In the genomic region with DNA sequence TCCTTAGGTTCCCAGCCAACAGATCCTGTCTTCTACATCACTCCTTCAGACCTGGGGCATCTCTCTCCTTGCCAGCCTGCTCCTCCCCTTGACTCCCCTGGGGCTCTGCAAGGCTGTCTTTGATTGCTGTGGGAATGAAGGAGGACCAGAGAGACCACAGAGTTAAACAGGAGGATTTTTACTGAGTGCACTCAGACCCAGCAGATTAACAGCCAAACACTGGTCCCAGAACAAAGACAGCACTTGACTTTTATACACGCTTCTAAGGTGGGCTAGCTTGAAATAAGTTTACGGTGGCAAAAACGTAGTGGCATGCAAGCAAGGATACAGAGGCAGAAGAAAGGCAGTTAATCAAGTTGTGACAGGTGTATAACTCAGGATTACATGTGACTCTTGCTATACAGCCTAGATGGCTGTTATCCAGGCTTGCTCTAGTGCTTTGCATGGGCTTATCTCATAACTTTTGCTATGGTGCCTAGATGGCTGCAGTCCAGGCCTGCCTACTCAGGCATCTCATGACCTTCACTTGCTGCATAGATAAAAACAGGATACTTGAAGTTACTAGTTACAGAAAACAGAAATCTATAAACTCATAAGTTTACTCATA, we compare ENCODE assay signal across 32 cellular contexts. TPM values are rescaled to one million over a fixed set of nuclear protein-coding genes. Genes with fewer than 3 reads are reported as not detected.
"Had no signal": no experiment of that assay in that cellular context is flagged by ENCODE, and none has a peak within 500 bp of the region (broad histone marks: within the 10 kb centered on the region; RNA-seq: fewer than 3 reads in every experiment).

No MANE protein-coding gene starts in this region.

- H3K27me3 ChIP-seq: ascending aorta had no signal

- H3K4me1 ChIP-seq: ascending aorta had no signal

- H3K36me3 ChIP-seq: ascending aorta, WERI-Rb-1 had no signal

- H3K4me3 ChIP-seq: ascending aorta had no signal

- FAIRE-seq: TTC549 had no signal

- H3K27ac ChIP-seq: ascending aorta, WERI-Rb-1 had no signal

- DNase-seq: activated CD4-positive, alpha-beta memory T cell treated with anti-CD3 and anti-CD28 coated beads, Interleukin-2, amount 10 ng/mL, durations not matched to agents 7 days and 5 days; activated CD4-positive, alpha-beta T cell treated with anti-CD3 and anti-CD28 coated beads for 1 hour; activated CD4-positive, alpha-beta T cell treated with anti-CD3 and anti-CD28 coated beads for 36 hours; activated CD4-positive, alpha-beta T cell treated with anti-CD3 and anti-CD28 coated beads for 48 hours; activated CD4-positive, alpha-beta T cell treated with anti-CD3 and anti-CD28 coated beads, Interleukin-2, amount 10 ng/mL, durations not matched to agents 7 days and 5 days; activated CD4-positive, alpha-beta T cell treated with anti-CD3 and anti-CD28 coated beads, Interleukin-2, amount 50 U/mL, for 48 hours; activated CD4-positive, CD25-positive, alpha-beta regulatory T cell; activated CD8-positive, alpha-beta memory T cell treated with anti-CD3 and anti-CD28 coated beads for 24 hours; activated CD8-positive, alpha-beta memory T cell treated with anti-CD3 and anti-CD28 coated beads, Interleukin-2, amount 10 ng/mL, durations not matched to agents 7 days and 5 days; activated CD8-positive, alpha-beta memory T cell treated with anti-CD3 and anti-CD28 coated beads, Interleukin-2, amount 50 U/mL, for 48 hours; activated CD8-positive, alpha-beta T cell treated with anti-CD3 and anti-CD28 coated beads, Interleukin-2, amount 10 ng/mL, durations not matched to agents 7 days and 5 days; activated effector memory CD4-positive, alpha-beta T cell treated with Interleukin-2 at 50 U/mL for 16 hours; activated gamma-delta T cell; activated naive CD4-positive, alpha-beta T cell treated with anti-CD3 and anti-CD28 coated beads, Interleukin-2, amount 10 ng/mL, durations not matched to agents 7 days and 5 days; activated naive CD4-positive, alpha-beta T cell treated with Interleukin-2 at 50 U/mL for 16 hours; activated naive CD8-positive, alpha-beta T cell treated with anti-CD3 and anti-CD28 coated beads, Interleukin-2, amount 10 ng/mL, durations not matched to agents 7 days and 5 days; activated naive CD8-positive, alpha-beta T cell treated with anti-CD3 and anti-CD28 coated beads, Interleukin-2, amount 50 U/mL, for 24 hours; activated T-cell treated with anti-CD3 and anti-CD28 coated beads, Interleukin-2, amount 50 U/mL, for 24 hours; activated T-cell treated with anti-CD3 and anti-CD28 coated beads, Interleukin-2, amount 50 U/mL, for 48 hours; amygdala; anterior cingulate cortex; central memory CD4-positive, alpha-beta T cell; T-helper 1 cell; T-helper 2 cell; T-helper 9 cell; WERI-Rb-1 had no signal

- ATAC-seq: activated CD4-positive, alpha-beta T cell treated with anti-CD3 and anti-CD28 coated beads for 36 hours; activated CD4-positive, CD25-positive, alpha-beta regulatory T cell treated with anti-CD3 and anti-CD28 coated beads, Interleukin-2, amount 50 U/mL, for 24 hours; activated CD8-positive, alpha-beta memory T cell treated with anti-CD3 and anti-CD28 coated beads, Interleukin-2, amount 10 ng/mL, durations not matched to agents 7 days and 5 days; activated CD8-positive, alpha-beta T cell treated with anti-CD3 and anti-CD28 coated beads, Interleukin-2, amount 10 ng/mL, durations not matched to agents 7 days and 5 days; activated naive CD8-positive, alpha-beta T cell treated with anti-CD3 and anti-CD28 coated beads, Interleukin-2, amount 50 U/mL, for 24 hours; WTC11 had no signal

RNA-seq across cellular contexts. Expression of gene GLYATL1, which starts 22.0 kb away (rescaled TPM):
- total RNA-seq: activated CD4-positive, alpha-beta memory T cell treated with anti-CD3 and anti-CD28 coated beads, Interleukin-2, amount 10 ng/mL, durations not matched to agents 7 days and 5 days; activated CD4-positive, alpha-beta T cell treated with anti-CD3 and anti-CD28 coated beads, Interleukin-2, amount 10 ng/mL, durations not matched to agents 7 days and 5 days; activated CD8-positive, alpha-beta memory T cell treated with anti-CD3 and anti-CD28 coated beads, Interleukin-2, amount 10 ng/mL, durations not matched to agents 7 days and 5 days; activated CD8-positive, alpha-beta T cell treated with anti-CD3 and anti-CD28 coated beads, Interleukin-2, amount 10 ng/mL, durations not matched to agents 7 days and 5 days; activated naive CD8-positive, alpha-beta T cell treated with anti-CD3 and anti-CD28 coated beads, Interleukin-2, amount 10 ng/mL, durations not matched to agents 7 days and 5 days; activated T-helper 2 cell treated with anti-CD3 and anti-CD28 coated beads, Interferon-gamma antibody, Interleukin-2, Interleukin-4, amounts not matched to agents 10 μg/mL and 5 μg/mL and 100 μg/mL, durations not matched to agents 14 hours and 24 hours and 36 hours; cardiac septum had no signal
